Comparison of ENCODE assay signal across 8 cellular contexts in the genomic region with DNA sequence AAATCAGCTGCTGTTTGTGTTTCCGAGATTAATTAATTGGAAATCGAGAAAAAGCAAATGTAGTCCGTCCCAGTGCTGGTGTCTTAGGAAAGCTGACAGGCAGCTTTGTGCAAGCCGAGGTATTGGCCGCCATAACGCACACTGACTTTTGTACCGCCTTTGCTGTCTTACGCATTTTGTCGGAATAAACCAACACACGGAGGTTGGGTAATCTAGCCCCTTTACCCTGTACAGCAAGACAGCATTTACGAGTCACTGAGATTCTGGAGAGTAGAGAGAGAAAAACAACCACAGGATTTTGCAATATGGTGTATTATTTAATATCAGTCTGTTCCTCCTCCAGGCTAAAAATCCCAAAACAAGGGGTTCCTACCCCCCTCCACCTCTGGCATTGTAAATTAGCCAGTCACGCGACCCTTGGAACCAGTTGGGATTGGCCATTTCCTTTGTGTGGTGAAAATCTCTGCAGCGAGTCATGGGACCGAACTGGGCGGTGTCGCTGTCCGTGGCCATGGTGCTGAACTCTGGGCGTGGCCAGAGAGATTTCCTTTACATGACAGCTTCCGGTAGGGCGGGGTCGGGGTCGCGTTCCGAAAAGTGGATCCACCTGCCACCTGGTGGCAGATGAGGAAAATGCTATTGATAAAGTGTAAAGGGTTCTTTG. TPM values are rescaled to one million over a fixed set of nuclear protein-coding genes. Genes with fewer than 3 reads are reported as not detected.
A peak's percentile ranks its signal among the peaks of the same experiment; 100 is the strongest.
DNase-seq lines count a peak whose midpoint lies in the region; ATAC-seq, FAIRE-seq and TF ChIP-seq lines count a peak whose summit lies in the region.

No MANE protein-coding gene starts in this region.

- in situ Hi-C loops in HepG2 (cut with HindIII; ENCODE audit: extremely low pct_ligation_motif_present, low pct_unique_long_range_greater_than_20kb) = loop anchor here (5.0 kb wide), 1 partner anchor 174 kb away; the partner anchor contains the start of gene PCDHA11

- ATAC-seq in HG03196 (IDR thresholded peaks at IDR 0.05; ENCODE audit: unreplicated experiment) (peak; percentile 63), HepG2 (peak; percentile 64), GM18858 (IDR thresholded peaks at IDR 0.05; ENCODE audit: unreplicated experiment) (no peak)

- intact Hi-C loops in HepG2 (cut with micrococcal nuclease; ENCODE audit: unreplicated experiment) = loop anchor here (1.0 kb wide), 3 partner anchors 159 to 200 kb away; partner anchors contain the start of genes PCDHA11, PCDHA13 and PCDHA8

- H3K4me3 ChIP-seq in duodenal mucosa (ENCODE audit: low read depth in 1 of 2, low read length in 2 of 2) (peak overlapping the region; percentile 24 to 46), HepG2 (replicated peaks in 1 of 3; ENCODE audit: insufficient read depth in 1 of 3, low read depth in 2 of 3, low read length in 3 of 3) (no peak overlapping the region)

- H3K27me3 ChIP-seq in duodenal mucosa (ENCODE audit: control insufficient read depth in 1 of 2, insufficient read depth in 2 of 2, low read length in 2 of 2) (no peaks in the 10 kb centered on the region), HepG2 (ENCODE audit: control insufficient read depth in 1 of 2, insufficient read depth in 2 of 2, low read length in 2 of 2) (no peaks in the 10 kb centered on the region)

- H3K9me3 ChIP-seq in duodenal mucosa (ENCODE audit: control insufficient read depth in 1 of 2, low read length in 2 of 2) (peaks cover 0 to 4% of the 10 kb centered on the region in 2 donors), HepG2 (ENCODE audit: low read length) (0 out of 2 replicates have a peak, but pooled peaks cover 7% of the 10 kb centered on the region)

- H2AFZ ChIP-seq in HepG2 (ENCODE audit: low read length) = no peak overlapping the region

- H3K4me2 ChIP-seq in HepG2 (ENCODE audit: low read depth, low read length) = no peak overlapping the region

- no peaks in the 10 kb centered on the region for H3K36me3 Mint-ChIP-seq in activated CD4-positive, alpha-beta T cell treated with anti-CD3 and anti-CD28 coated beads, Interleukin-2, amount 10 ng/mL, durations not matched to agents 7 days and 5 days (ENCODE audit: low read depth)

- no peaks in the 10 kb centered on the region for H3K4me1 ChIP-seq in duodenal mucosa (ENCODE audit: control insufficient read depth in 1 of 2, insufficient read depth in 2 of 2, low read length in 2 of 2)
- H3K4me1 ChIP-seq in HepG2 (ENCODE audit: insufficient read depth, low read length) = no peaks in the 10 kb centered on the region

- no peaks in the 10 kb centered on the region for H4K20me1 ChIP-seq in HepG2 (ENCODE audit: insufficient read depth, low read length)

- TF ChIP-seq POLR2A in HepG2 (IDR thresholded peaks at IDR 0.05; ENCODE audit: insufficient read depth in 1 of 2, low read depth in 2 of 2, low read length in 2 of 2) = no peak

- TF ChIP-seq EP300 in HepG2 (IDR thresholded peaks at IDR 0.05; ENCODE audit: low read depth in 2 of 2, low read length in 2 of 2) (no peak), HepG2 (CRISPR knock-in tag; IDR thresholded peaks at IDR 0.05; ENCODE audit: borderline replicate concordance) (no peak)

- CTCF ChIA-PET in activated CD4-positive, alpha-beta T cell treated with anti-CD3 and anti-CD28 coated beads, Interleukin-2, amount 10 ng/mL, durations not matched to agents 7 days and 5 days (lab: Charles Lee) = no interaction called here
- CTCF ChIA-PET in HepG2 (lab: Yijun Ruan, JAX; ENCODE audit: low intra/inter-chr PET ratio, low total read pairs) = interaction anchor here (0.7 to 4.3 kb wide), 6 partner anchors 158 to 200 kb away, joined by 3 to 37 read pairs (median 5); partner anchors contain the start of genes PCDHA10, PCDHA11, PCDHA13 and PCDHA8

- DNase-seq in GM04504 (ENCODE audit: low read depth) = peak; percentile 2
- peak; percentile 92 for DNase-seq in NCI-H510A (lab: John Stamatoyannopoulos, UW)
- peak; percentile 82 for DNase-seq in activated CD4-positive, alpha-beta T cell treated with anti-CD3 and anti-CD28 coated beads, Interleukin-2, amount 10 ng/mL, durations not matched to agents 7 days and 5 days
- peak; percentile 69 for DNase-seq in HepG2 (ENCODE audit: low spot score)
- DNase-seq in stimulated activated CD4-positive, alpha-beta T cell treated with anti-CD3 and anti-CD28 coated beads, Interleukin-2, amount 100 ng/mL, for 48 hours = peak; percentile 63 to 65

- no peak overlapping the region for H3K27ac Mint-ChIP-seq in activated CD4-positive, alpha-beta T cell treated with anti-CD3 and anti-CD28 coated beads, Interleukin-2, amount 10 ng/mL, durations not matched to agents 7 days and 5 days

- no peaks in the 10 kb centered on the region for H3K27me3 Mint-ChIP-seq in activated CD4-positive, alpha-beta T cell treated with anti-CD3 and anti-CD28 coated beads, Interleukin-2, amount 10 ng/mL, durations not matched to agents 7 days and 5 days

- peak; percentile 68 for FAIRE-seq in HepG2 (lab: Jason Lieb, UNC)

- H3K9ac ChIP-seq in duodenal mucosa (ENCODE audit: low read depth in 1 of 2, low read length in 2 of 2) = peak overlapping the region in 1 of 2 donors; percentile 26
- no peak overlapping the region for H3K9ac ChIP-seq in HepG2 (ENCODE audit: insufficient read depth, low read depth, low read length)

- no peaks in the 10 kb centered on the region for H3K4me1 Mint-ChIP-seq in activated CD4-positive, alpha-beta T cell treated with anti-CD3 and anti-CD28 coated beads, Interleukin-2, amount 10 ng/mL, durations not matched to agents 7 days and 5 days

- H3K4me3 Mint-ChIP-seq in activated CD4-positive, alpha-beta T cell treated with anti-CD3 and anti-CD28 coated beads, Interleukin-2, amount 10 ng/mL, durations not matched to agents 7 days and 5 days = no peak overlapping the region

- peak; percentile 81 for TF ChIP-seq RAD21 in HepG2 (CRISPR knock-in tag; IDR thresholded peaks at IDR 0.05)

- no TSS peak for BruUV-seq in HepG2 (replicated peaks; lab: Mats Ljungman, UMichigan)

- H3K36me3 ChIP-seq in duodenal mucosa (ENCODE audit: control insufficient read depth in 1 of 2, insufficient read depth in 2 of 2, low read length in 2 of 2) (no peaks in the 10 kb centered on the region), HepG2 (replicated peaks in 1 of 2; ENCODE audit: control insufficient read depth in 1 of 2, insufficient read depth in 2 of 2, low read length in 2 of 2) (no peaks in the 10 kb centered on the region)

- no peaks in the 10 kb centered on the region for H3K79me2 ChIP-seq in HepG2 (ENCODE audit: insufficient read depth, low read length)

- no peaks in the 10 kb centered on the region for H3K9me3 Mint-ChIP-seq in activated CD4-positive, alpha-beta T cell treated with anti-CD3 and anti-CD28 coated beads, Interleukin-2, amount 10 ng/mL, durations not matched to agents 7 days and 5 days

- peak; percentile 81 for TF ChIP-seq CTCF in HepG2 (CRISPR knock-in tag; IDR thresholded peaks at IDR 0.05)

- POLR2A ChIA-PET in activated CD4-positive, alpha-beta T cell treated with anti-CD3 and anti-CD28 coated beads, Interleukin-2, amount 10 ng/mL, durations not matched to agents 7 days and 5 days (lab: Charles Lee) = interaction anchor here (0.7 kb wide), 1 partner anchor 321 kb away, joined by 3 read pairs; no protein-coding TSS in a partner anchor
- POLR2A ChIA-PET in HepG2 (lab: Yijun Ruan, JAX) = no interaction called here

- no peak overlapping the region for H3K27ac ChIP-seq in duodenal mucosa (ENCODE audit: low read depth, low read length)
- H3K27ac ChIP-seq in HepG2 (ENCODE audit: extremely low read length, insufficient read depth, low read length) = no peak overlapping the region

- 42% methylated on average over 25 of the region's 25 CpGs for WGBS in HepG2 (ENCODE audit: low lambda C conversion rate)

RNA-seq across cellular contexts. Expression of gene PCDHB1, which starts 10.3 kb away (rescaled TPM):
- total RNA-seq in activated CD4-positive, alpha-beta T cell treated with anti-CD3 and anti-CD28 coated beads, Interleukin-2, amount 10 ng/mL, durations not matched to agents 7 days and 5 days = not detected
- not detected in 2 replicates for total RNA-seq in HepG2 (2016; rRNA removed; fragmentation: Illumina TruSeq; extraction: Trizol)
- not detected in 2 replicates for total RNA-seq in HepG2 (2016; cell fraction: cytosol; rRNA removed; fragmentation: Illumina TruSeq; extraction: Trizol; ENCODE audit: low read depth)
- total RNA-seq in HepG2 (2016; cell fraction: insoluble cytoplasmic fraction; rRNA removed; fragmentation: Illumina TruSeq; extraction: Trizol) = not detected in 2 replicates
- not detected in 2 replicates for total RNA-seq in HepG2 (2016; cell fraction: membrane; rRNA removed; fragmentation: Illumina TruSeq; extraction: Trizol)
- total RNA-seq in HepG2 (2016; cell fraction: nucleus; rRNA removed; fragmentation: Illumina TruSeq; extraction: Trizol) = not detected in 2 replicates
- polyA plus RNA-seq in HepG2 (2011; rRNA removed) = not detected in 2 replicates
- polyA plus RNA-seq in HepG2 (2011; cell fraction: cytosol; rRNA removed) = not detected in 2 replicates
- polyA plus RNA-seq in HepG2 (2011; cell fraction: nucleus; rRNA removed) = not detected in 2 replicates
- polyA plus RNA-seq in HepG2 (2012) = not detected in 2 replicates
- not detected in 2 replicates for polyA plus RNA-seq in HepG2 (2016; cell fraction: cytosol; fragmentation: Illumina TruSeq; extraction: Trizol; ENCODE audit: low read depth)
- not detected in 2 replicates for polyA plus RNA-seq in HepG2 (2016; cell fraction: insoluble cytoplasmic fraction; fragmentation: Illumina TruSeq; extraction: Trizol; ENCODE audit: low read depth)
- not detected in 2 replicates for polyA plus RNA-seq in HepG2 (2016; cell fraction: membrane; fragmentation: Illumina TruSeq; extraction: Trizol; ENCODE audit: low read depth)
- polyA plus RNA-seq in HepG2 (2016; cell fraction: nucleus; fragmentation: Illumina TruSeq; extraction: Trizol; ENCODE audit: insufficient read depth, low read depth) = not detected in 2 replicates
- polyA minus RNA-seq in HepG2 (2011; rRNA and poly(A)+ RNA removed; ENCODE audit: low replicate concordance) = not detected in 2 replicates
- not detected in 2 replicates for polyA minus RNA-seq in HepG2 (2011; cell fraction: cytosol; rRNA and poly(A)+ RNA removed)
- polyA minus RNA-seq in HepG2 (2011; cell fraction: nucleus; rRNA and poly(A)+ RNA removed) = not detected in 2 replicates

RNA-seq across cellular contexts. Expression of gene PCDHB2, which starts 53.5 kb away (rescaled TPM):
- total RNA-seq in activated CD4-positive, alpha-beta T cell treated with anti-CD3 and anti-CD28 coated beads, Interleukin-2, amount 10 ng/mL, durations not matched to agents 7 days and 5 days = not detected
- 3.6 and 7.1 TPM in 2 replicates for total RNA-seq in HepG2 (2016; rRNA removed; fragmentation: Illumina TruSeq; extraction: Trizol)
- 0.35 and 0.71 TPM in 2 replicates for total RNA-seq in HepG2 (2016; cell fraction: cytosol; rRNA removed; fragmentation: Illumina TruSeq; extraction: Trizol; ENCODE audit: low read depth)
- total RNA-seq in HepG2 (2016; cell fraction: insoluble cytoplasmic fraction; rRNA removed; fragmentation: Illumina TruSeq; extraction: Trizol) = 3.4 and 7.6 TPM in 2 replicates
- 1.3 and 1.7 TPM in 2 replicates for total RNA-seq in HepG2 (2016; cell fraction: membrane; rRNA removed; fragmentation: Illumina TruSeq; extraction: Trizol)
- total RNA-seq in HepG2 (2016; cell fraction: nucleus; rRNA removed; fragmentation: Illumina TruSeq; extraction: Trizol) = 8.7 and 8.9 TPM in 2 replicates
- polyA plus RNA-seq in HepG2 (2011; rRNA removed) = 7.5 and 8.1 TPM in 2 replicates
- polyA plus RNA-seq in HepG2 (2011; cell fraction: cytosol; rRNA removed) = 7.1 and 7.8 TPM in 2 replicates
- 10.5 and 11.5 TPM in 2 replicates for polyA plus RNA-seq in HepG2 (2011; cell fraction: nucleus; rRNA removed)
- polyA plus RNA-seq in HepG2 (2012) = 4.2 and 7.6 TPM in 2 replicates
- polyA plus RNA-seq in HepG2 (2016; cell fraction: cytosol; fragmentation: Illumina TruSeq; extraction: Trizol; ENCODE audit: low read depth) = 0.37 and 0.50 TPM in 2 replicates
- 2.1 and 3.3 TPM in 2 replicates for polyA plus RNA-seq in HepG2 (2016; cell fraction: insoluble cytoplasmic fraction; fragmentation: Illumina TruSeq; extraction: Trizol; ENCODE audit: low read depth)
- polyA plus RNA-seq in HepG2 (2016; cell fraction: membrane; fragmentation: Illumina TruSeq; extraction: Trizol; ENCODE audit: low read depth) = 0.80 and 0.94 TPM in 2 replicates
- 10.3 and 13.3 TPM in 2 replicates for polyA plus RNA-seq in HepG2 (2016; cell fraction: nucleus; fragmentation: Illumina TruSeq; extraction: Trizol; ENCODE audit: insufficient read depth, low read depth)
- polyA minus RNA-seq in HepG2 (2011; rRNA and poly(A)+ RNA removed; ENCODE audit: low replicate concordance) = 2.5 and 9.7 TPM in 2 replicates
- 4.7 and 5.6 TPM in 2 replicates for polyA minus RNA-seq in HepG2 (2011; cell fraction: cytosol; rRNA and poly(A)+ RNA removed)
- polyA minus RNA-seq in HepG2 (2011; cell fraction: nucleus; rRNA and poly(A)+ RNA removed) = 6.2 and 8.3 TPM in 2 replicates

RNA-seq across cellular contexts. Expression of gene PCDHB3, which starts 59.4 kb away (rescaled TPM):
- total RNA-seq in activated CD4-positive, alpha-beta T cell treated with anti-CD3 and anti-CD28 coated beads, Interleukin-2, amount 10 ng/mL, durations not matched to agents 7 days and 5 days = not detected
- total RNA-seq in HepG2 (2016; rRNA removed; fragmentation: Illumina TruSeq; extraction: Trizol) = 0.27 and 0.29 TPM in 2 replicates
- total RNA-seq in HepG2 (2016; cell fraction: cytosol; rRNA removed; fragmentation: Illumina TruSeq; extraction: Trizol; ENCODE audit: low read depth) = 0.10 TPM in 1 of 2 replicates, not detected in the other
- total RNA-seq in HepG2 (2016; cell fraction: insoluble cytoplasmic fraction; rRNA removed; fragmentation: Illumina TruSeq; extraction: Trizol) = 0.09 and 0.32 TPM in 2 replicates
- total RNA-seq in HepG2 (2016; cell fraction: membrane; rRNA removed; fragmentation: Illumina TruSeq; extraction: Trizol) = 0.06 TPM in 1 of 2 replicates, not detected in the other
- total RNA-seq in HepG2 (2016; cell fraction: nucleus; rRNA removed; fragmentation: Illumina TruSeq; extraction: Trizol) = 0.72 and 0.93 TPM in 2 replicates
- polyA plus RNA-seq in HepG2 (2011; rRNA removed) = 0.25 and 0.31 TPM in 2 replicates
- polyA plus RNA-seq in HepG2 (2011; cell fraction: cytosol; rRNA removed) = 0.12 TPM in 2 replicates
- 0.68 and 0.87 TPM in 2 replicates for polyA plus RNA-seq in HepG2 (2011; cell fraction: nucleus; rRNA removed)
- 0.12 and 0.15 TPM in 2 replicates for polyA plus RNA-seq in HepG2 (2012)
- not detected in 2 replicates for polyA plus RNA-seq in HepG2 (2016; cell fraction: cytosol; fragmentation: Illumina TruSeq; extraction: Trizol; ENCODE audit: low read depth)
- not detected in 2 replicates for polyA plus RNA-seq in HepG2 (2016; cell fraction: insoluble cytoplasmic fraction; fragmentation: Illumina TruSeq; extraction: Trizol; ENCODE audit: low read depth)
- not detected in 2 replicates for polyA plus RNA-seq in HepG2 (2016; cell fraction: membrane; fragmentation: Illumina TruSeq; extraction: Trizol; ENCODE audit: low read depth)
- 0.63 and 2.8 TPM in 2 replicates for polyA plus RNA-seq in HepG2 (2016; cell fraction: nucleus; fragmentation: Illumina TruSeq; extraction: Trizol; ENCODE audit: insufficient read depth, low read depth)
- 1.4 TPM in 1 of 2 replicates, not detected in the other for polyA minus RNA-seq in HepG2 (2011; rRNA and poly(A)+ RNA removed; ENCODE audit: low replicate concordance)
- 0.26 and 0.49 TPM in 2 replicates for polyA minus RNA-seq in HepG2 (2011; cell fraction: cytosol; rRNA and poly(A)+ RNA removed)
- 1.9 and 2.2 TPM in 2 replicates for polyA minus RNA-seq in HepG2 (2011; cell fraction: nucleus; rRNA and poly(A)+ RNA removed)

Comparison
In these comparisons a context has a peak if more than half of its experiments do, and no peak if none do; other contexts are left out.
1. DNase-seq: peak in every context shown above with its lines; median percentile 92 in NCI-H510A; 82 in activated CD4-positive, alpha-beta T cell treated with anti-CD3 and anti-CD28 coated beads, Interleukin-2, amount 10 ng/mL, durations not matched to agents 7 days and 5 days; 69 in HepG2; 64 in stimulated activated CD4-positive, alpha-beta T cell treated with anti-CD3 and anti-CD28 coated beads, Interleukin-2, amount 100 ng/mL, for 48 hours; 2 in GM04504.
2. H3K4me3 ChIP-seq: peak in duodenal mucosa (2 of 2); none in HepG2 (0 of 3).